17 cellular contexts compared by ENCODE assay signal in the genomic region with DNA sequence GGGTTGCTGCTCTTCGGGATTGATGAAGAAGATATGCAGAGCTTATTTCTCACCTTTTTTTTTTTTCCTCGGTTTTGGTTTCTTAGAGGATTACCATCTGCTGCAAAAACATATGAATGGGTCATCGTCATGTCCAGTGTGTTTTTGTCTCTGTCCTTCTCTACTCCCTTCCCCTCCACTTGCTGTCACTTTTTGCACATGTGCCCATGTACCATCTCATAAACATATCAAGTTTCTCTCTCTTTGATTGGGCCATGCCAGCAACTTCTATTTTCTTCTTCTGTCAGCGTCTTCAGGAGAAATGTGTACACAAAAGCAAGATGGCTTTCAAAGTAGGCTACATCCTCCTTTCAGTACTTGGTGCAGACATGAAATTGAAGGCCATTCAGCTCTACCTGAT. TPM values are rescaled to one million over a fixed set of nuclear protein-coding genes. Genes with fewer than 3 reads are reported as not detected.
DNase-seq lines count a peak whose midpoint lies in the region; ATAC-seq and TF ChIP-seq lines count a peak whose summit lies in the region.
"Had no signal": no experiment of that assay in that cellular context is flagged by ENCODE, and none has a peak within 500 bp of the region (broad histone marks: within the 10 kb centered on the region; RNA-seq: fewer than 3 reads in every experiment).

No MANE protein-coding gene starts in this region.

- H3K9me3 Mint-ChIP-seq in MCF 10A (ENCODE audit: unreplicated experiment), result no peaks in the 10 kb centered on the region
- no peaks in the 10 kb centered on the region for H3K9me3 Mint-ChIP-seq in endodermal cell
- peaks cover 75% of the 10 kb centered on the region for H3K9me3 Mint-ChIP-seq in nephron progenitor cell
- H3K9me3 Mint-ChIP-seq: natural killer cell had no signal

- DNase-seq in breast epithelium (ENCODE audit: low spot score in 2 of 2) (no peak), MCF 10A (ENCODE audit: unreplicated experiment) (no peak), endodermal cell (no peak), nephron progenitor cell (no peak), tibial nerve (ENCODE audit: low spot score in 2 of 2) (no peak), CD1c-positive myeloid dendritic cell (ENCODE audit: extremely low spot score) (no peak)
- DNase-seq: 8988T; activated CD4-positive, alpha-beta T cell treated with anti-CD3 and anti-CD28 coated beads for 4 hours; CD4-positive, alpha-beta memory T cell; natural killer cell; NCI-H774 had no signal

- no peak for TF ChIP-seq POLR2A in breast epithelium (IDR thresholded peaks at IDR 0.05)
- TF ChIP-seq POLR2A in tibial nerve (IDR thresholded peaks at IDR 0.05), result no peak

- H3K27me3 ChIP-seq in breast epithelium (no peaks in the 10 kb centered on the region), endodermal cell (ENCODE audit: control insufficient read depth, insufficient read depth, low read length, poor library complexity, severe bottlenecking) (no peaks in the 10 kb centered on the region), tibial nerve (no peaks in the 10 kb centered on the region)

- H3K4me3 Mint-ChIP-seq in MCF 10A (ENCODE audit: unreplicated experiment) (no peak overlapping the region), endodermal cell (no peak overlapping the region), nephron progenitor cell (no peak overlapping the region)
- H3K4me3 Mint-ChIP-seq: activated naive CD8-positive, alpha-beta T cell; CD4-positive, alpha-beta memory T cell; central memory CD8-positive, alpha-beta T cell; natural killer cell; stimulated activated effector memory CD8-positive, alpha-beta T cell treated with anti-CD3 and anti-CD28 coated beads, Interleukin-12 subunit alpha, Interleukin-12 subunit beta, amount 100 ng/mL, for 72 hours; T-helper 2 cell treated with Interferon-gamma antibody and Interleukin-4, amounts not matched to agents 5 μg/mL and 100 μg/mL, for 36 hours had no signal

- H3K27ac ChIP-seq in breast epithelium, result peak overlapping the region; percentile 68 to 85
- H3K27ac ChIP-seq in endodermal cell (ENCODE audit: low read depth, low read length), result peak overlapping the region; percentile 97
- H3K27ac ChIP-seq in tibial nerve, result peak overlapping the region; percentile 77 to 89 (median 84)

- 96 to 97% methylated on average over 4 of the region's 4 CpGs for WGBS in endodermal cell (ENCODE audit: insufficient coverage in 1 of 2, insufficient read length in 1 of 2), 2 experiments
- 87% methylated on average over 4 of the region's 4 CpGs for WGBS in tibial nerve, 2 donors

- ATAC-seq in HG03342 (IDR thresholded peaks at IDR 0.05; ENCODE audit: unreplicated experiment), result no peak
- no peak for ATAC-seq in HG02852 (IDR thresholded peaks at IDR 0.05; ENCODE audit: unreplicated experiment)
- ATAC-seq: natural killer cell; stimulated activated effector memory CD8-positive, alpha-beta T cell treated with anti-CD3 and anti-CD28 coated beads, Interleukin-12 subunit alpha, Interleukin-12 subunit beta, amount 100 ng/mL, for 72 hours had no signal

- H3K4me3 ChIP-seq in breast epithelium, result no peak overlapping the region
- H3K4me3 ChIP-seq in endodermal cell (ENCODE audit: low read length), result peak overlapping the region; percentile 72
- H3K4me3 ChIP-seq in tibial nerve, result no peak overlapping the region

- H3K4me1 ChIP-seq in breast epithelium, result peaks cover 0 to 17% of the 10 kb centered on the region in 2 donors
- H3K4me1 ChIP-seq in endodermal cell (ENCODE audit: control insufficient read depth, insufficient read depth, low read length), result peaks cover 22% of the 10 kb centered on the region
- peaks cover 0 to 63% (median 30%) of the 10 kb centered on the region in 4 donors for H3K4me1 ChIP-seq in tibial nerve

- H3K9me3 ChIP-seq in breast epithelium, result no peaks in the 10 kb centered on the region
- H3K9me3 ChIP-seq in endodermal cell (ENCODE audit: control insufficient read depth, low read length), result no peaks in the 10 kb centered on the region
- H3K9me3 ChIP-seq in tibial nerve, result no peaks in the 10 kb centered on the region

- no peak overlapping the region for H3K27ac Mint-ChIP-seq in MCF 10A (ENCODE audit: low read depth, unreplicated experiment)
- no peak overlapping the region for H3K27ac Mint-ChIP-seq in endodermal cell
- H3K27ac Mint-ChIP-seq in nephron progenitor cell, result peak overlapping the region; percentile 5
- H3K27ac Mint-ChIP-seq: activated naive CD8-positive, alpha-beta T cell; T-helper 2 cell treated with Interferon-gamma antibody and Interleukin-4, amounts not matched to agents 5 μg/mL and 100 μg/mL, for 36 hours had no signal

- H3K36me3 ChIP-seq in breast epithelium, result no peaks in the 10 kb centered on the region
- H3K36me3 ChIP-seq in endodermal cell (ENCODE audit: control insufficient read depth, insufficient read depth, low read length), result peaks cover 40% of the 10 kb centered on the region
- peaks cover 0 to 16% (median 0%) of the 10 kb centered on the region in 3 donors for H3K36me3 ChIP-seq in tibial nerve

- H3K4me1 Mint-ChIP-seq in MCF 10A (ENCODE audit: insufficient read depth, unreplicated experiment), result peaks cover 45% of the 10 kb centered on the region
- H3K4me1 Mint-ChIP-seq in endodermal cell, result peaks cover 39% of the 10 kb centered on the region
- H3K4me1 Mint-ChIP-seq in nephron progenitor cell, result peaks cover 34% of the 10 kb centered on the region
- H3K4me1 Mint-ChIP-seq: CD4-positive, alpha-beta memory T cell; central memory CD8-positive, alpha-beta T cell; stimulated activated effector memory CD8-positive, alpha-beta T cell treated with anti-CD3 and anti-CD28 coated beads, Interleukin-12 subunit alpha, Interleukin-12 subunit beta, amount 100 ng/mL, for 72 hours had no signal

- BruUV-seq in MCF 10A (replicated peaks; lab: Mats Ljungman, UMichigan), result no TSS peak

- POLR2A ChIA-PET in MCF 10A (lab: Yijun Ruan, JAX), result interaction anchor here (0.8 to 14.8 kb wide), 6 partner anchors 26 to 245 kb away, joined by 3 to 172 read pairs (median 10); a partner anchor contains a TSS

- H3K27me3 Mint-ChIP-seq in MCF 10A (ENCODE audit: insufficient read depth, unreplicated experiment) (no peaks in the 10 kb centered on the region), endodermal cell (ENCODE audit: insufficient read depth) (no peaks in the 10 kb centered on the region), nephron progenitor cell (ENCODE audit: low read depth, poor library complexity) (no peaks in the 10 kb centered on the region)
- H3K27me3 Mint-ChIP-seq: CD4-positive, alpha-beta memory T cell; central memory CD8-positive, alpha-beta T cell had no signal

- TF ChIP-seq EP300 in tibial nerve (IDR thresholded peaks at IDR 0.05), result no peak

- H3K9ac ChIP-seq in endodermal cell (ENCODE audit: extremely low read depth, low read length, poor library complexity, severe bottlenecking), result no peak overlapping the region

- TF ChIP-seq CTCF in breast epithelium (IDR thresholded peaks at IDR 0.05), result no peak
- no peak for TF ChIP-seq CTCF in MCF 10A (IDR thresholded peaks at IDR 0.05; ENCODE audit: unreplicated experiment)
- TF ChIP-seq CTCF in endodermal cell (conservative IDR thresholded peaks at IDR 0.05), result no peak
- TF ChIP-seq CTCF in nephron progenitor cell (IDR thresholded peaks at IDR 0.05), result no peak
- no peak for TF ChIP-seq CTCF in tibial nerve (IDR thresholded peaks at IDR 0.05)

- intact Hi-C loops in breast epithelium (cut with DNase I; ENCODE audit: low total_unique reads), result no loop called here
- intact Hi-C loops in MCF 10A (cut with micrococcal nuclease), result loop anchor here (2.0 kb wide), 1 partner anchor 27 kb away; no protein-coding TSS in a partner anchor

- CTCF ChIA-PET in MCF 10A (lab: Yijun Ruan, JAX), result interaction anchor here (0.6 to 1.3 kb wide), 4 partner anchors 32 to 195 kb away, joined by 3 read pairs; no protein-coding TSS in a partner anchor

- H3K36me3 Mint-ChIP-seq in MCF 10A (ENCODE audit: insufficient read depth, unreplicated experiment) (peaks cover 36% of the 10 kb centered on the region), endodermal cell (ENCODE audit: low read depth) (peaks cover 38% of the 10 kb centered on the region), nephron progenitor cell (ENCODE audit: low read depth) (peaks cover 100% of the 10 kb centered on the region)
- H3K36me3 Mint-ChIP-seq: activated naive CD8-positive, alpha-beta T cell; CD4-positive, alpha-beta memory T cell; natural killer cell; stimulated activated effector memory CD8-positive, alpha-beta T cell treated with anti-CD3 and anti-CD28 coated beads, Interleukin-12 subunit alpha, Interleukin-12 subunit beta, amount 100 ng/mL, for 72 hours had no signal

RNA-seq across cellular contexts. Expression of a gene that starts 57.1 kb away (rescaled TPM):
- 10 to 100 TPM in 2 of 3 donors, 1 to 10 TPM in 1; 9.0 to 36.4 (median 20.6) TPM for total RNA-seq in breast epithelium
- total RNA-seq in MCF 10A (2022), result 45.7 and 47.2 TPM in 2 replicates
- total RNA-seq in endodermal cell, result 10 to 100 TPM; 68.2 to 88.4 TPM
- polyA plus RNA-seq in endodermal cell (2013, experiment 1 of 2), result 37.8 TPM
- 41.0 TPM for polyA plus RNA-seq in endodermal cell (2013, experiment 2 of 2)
- total RNA-seq in tibial nerve, result 10 to 100 TPM; 18.6 to 37.1 (median 27.3) TPM
